Comparison of ENCODE assay signal across 9 cellular contexts in the genomic region with DNA sequence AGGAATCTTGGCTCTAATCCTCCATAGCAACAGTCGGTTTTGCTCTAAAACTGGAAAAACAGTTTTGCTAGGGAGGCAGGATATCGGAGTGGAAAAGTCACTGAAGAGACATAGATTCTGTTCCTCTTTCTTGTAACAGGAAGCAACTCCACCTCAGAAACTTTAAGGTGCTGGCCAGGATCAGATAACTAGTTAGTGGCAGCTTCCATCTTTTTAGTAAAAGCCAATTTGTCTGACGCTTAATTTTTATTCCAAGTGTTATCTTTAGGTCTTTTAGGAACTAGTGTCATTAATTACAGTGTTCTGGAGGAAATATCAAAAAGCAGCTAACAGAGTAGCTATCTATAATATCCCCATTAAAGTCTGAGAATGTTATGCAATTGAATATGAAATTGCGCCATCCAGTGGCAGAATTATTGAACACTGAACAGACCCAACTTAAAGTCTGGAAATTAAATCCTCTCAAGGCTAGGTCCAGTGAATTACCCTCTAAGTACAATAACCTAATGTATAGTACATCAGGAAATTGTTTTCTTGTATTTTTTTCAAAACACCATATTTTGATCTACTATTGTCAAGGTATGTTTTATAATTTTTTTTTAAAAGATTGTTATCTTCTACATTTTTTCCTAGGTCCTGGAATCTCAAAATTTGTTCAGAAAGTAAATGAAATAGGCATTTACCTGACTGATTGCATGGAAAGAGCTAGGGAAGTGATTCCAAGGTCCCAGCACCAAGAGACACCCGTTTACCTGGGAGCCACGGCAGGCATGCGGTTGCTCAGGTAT.
A peak's percentile ranks its signal among the peaks of the same experiment; 100 is the strongest.
DNase-seq lines count a peak whose midpoint lies in the region; ATAC-seq and TF ChIP-seq lines count a peak whose summit lies in the region.
"Had no signal": no experiment of that assay in that cellular context is flagged by ENCODE, and none has a peak within 500 bp of the region (broad histone marks: within the 10 kb centered on the region; RNA-seq: fewer than 3 reads in every experiment).

No MANE protein-coding gene starts in this region.

- no peaks in the 10 kb centered on the region for H3K4me1 ChIP-seq in mammary epithelial cell (ENCODE audit: insufficient read depth, low read length)
- H3K4me1 ChIP-seq: SJSA1 had no signal

- H3K9me3 ChIP-seq in mammary epithelial cell (replicated peaks; ENCODE audit: insufficient read depth, low read length): no peaks in the 10 kb centered on the region
- H3K9me3 ChIP-seq: SJSA1 had no signal

- dilution Hi-C loops in mammary epithelial cell (cut with HindIII; ENCODE audit: low sequenced_read_pairs): no loop called here

- intact Hi-C loops in mammary epithelial cell (cut with micrococcal nuclease): loop anchor here (1.0 to 2.0 kb wide), 2 partner anchors 148 to 467 kb away; no protein-coding TSS in a partner anchor

- peak; percentile 53 for TF ChIP-seq CTCF in AG09319 (IDR thresholded peaks at IDR 0.05; ENCODE audit: low read depth, low read length)
- peak; percentile 34 for TF ChIP-seq CTCF in RWPE1 (conservative IDR thresholded peaks at IDR 0.05; ENCODE audit: low read depth)
- peak; percentile 52 to 72 for TF ChIP-seq CTCF in mammary epithelial cell (conservative IDR thresholded peaks at IDR 0.05 in 1 of 2, IDR thresholded peaks at IDR 0.05 in 1 of 2; ENCODE audit: extremely low read depth in 1 of 2, insufficient read depth in 1 of 2, low read depth in 1 of 2, low read length in 2 of 2)
- peak; percentile 32 for TF ChIP-seq CTCF in kidney epithelial cell (IDR thresholded peaks at IDR 0.05; ENCODE audit: insufficient read depth, low read length, poor library complexity, severe bottlenecking)

- H3K4me2 ChIP-seq in mammary epithelial cell (ENCODE audit: insufficient read depth, low read depth, low read length): no peak overlapping the region

- peak; percentile 29 for DNase-seq in AG09319 (ENCODE audit: extremely low read depth, low read depth)
- DNase-seq in GM04504 (ENCODE audit: low read depth): peak; percentile 12
- DNase-seq in RWPE1 (ENCODE audit: low spot score): peak; percentile 43
- peak; percentile 40 for DNase-seq in mammary epithelial cell
- DNase-seq in kidney epithelial cell (ENCODE audit: low read depth): peak; percentile 18
- peak; percentile 26 for DNase-seq in stimulated activated naive CD8-positive, alpha-beta T cell treated with anti-CD3 and anti-CD28 coated beads, Interleukin-15, Interleukin-2, amounts not matched to agents 100 U/mL and 50 U/mL, for 24 hours

- no peaks in the 10 kb centered on the region for H3K36me3 ChIP-seq in mammary epithelial cell (ENCODE audit: insufficient read depth, low read length)
- no peaks in the 10 kb centered on the region for H3K36me3 ChIP-seq in kidney epithelial cell (ENCODE audit: control insufficient read depth, insufficient read depth, low read length)
- H3K36me3 ChIP-seq: SJSA1 had no signal

- H3K27ac ChIP-seq in RWPE1 (no peak overlapping the region), mammary epithelial cell (ENCODE audit: insufficient read depth, low read depth, low read length) (no peak overlapping the region)
- H3K27ac ChIP-seq: SJSA1 had no signal

- ATAC-seq in HG03442 (IDR thresholded peaks at IDR 0.05; ENCODE audit: unreplicated experiment) (peak; percentile 34), HG03460 (IDR thresholded peaks at IDR 0.05; ENCODE audit: unreplicated experiment) (no peak)
- peak; percentile 45 for ATAC-seq in stimulated activated naive CD8-positive, alpha-beta T cell treated with anti-CD3 and anti-CD28 coated beads, Interleukin-15, Interleukin-2, amounts not matched to agents 100 U/mL and 50 U/mL, for 24 hours

- CTCF ChIA-PET in RWPE1 (lab: Yijun Ruan, JAX) (interaction anchor here (0.6 to 1.7 kb wide), 13 partner anchors 9 to 636 kb away, joined by 3 to 16 read pairs (median 3); partner anchors contain the start of genes CC2D2B and TCTN3), mammary epithelial cell (lab: Charles Lee; ENCODE audit: low non-redundant PET) (interaction anchor here (0.7 to 1.5 kb wide), 4 partner anchors 12 to 464 kb away, joined by 3 to 39 read pairs (median 6); partner anchors contain the start of gene TCTN3)

- H3K79me2 ChIP-seq in mammary epithelial cell (ENCODE audit: insufficient read depth, low read length): no peaks in the 10 kb centered on the region

- no peaks in the 10 kb centered on the region for H4K20me1 ChIP-seq in mammary epithelial cell (ENCODE audit: insufficient read depth, low read length)

- no peak overlapping the region for H3K9ac ChIP-seq in mammary epithelial cell (ENCODE audit: insufficient read depth, low read length)

- POLR2A ChIA-PET in RWPE1 (lab: Yijun Ruan, JAX; ENCODE audit: low non-redundant PET): no interaction called here

- H3K27me3 ChIP-seq in mammary epithelial cell (ENCODE audit: insufficient read depth, low read length): peaks cover 3% of the 10 kb centered on the region
- no peaks in the 10 kb centered on the region for H3K27me3 ChIP-seq in kidney epithelial cell (ENCODE audit: control insufficient read depth, insufficient read depth, low read length)
- H3K27me3 ChIP-seq: SJSA1 had no signal

- in situ Hi-C loops in mammary epithelial cell (cut with MboI; ENCODE audit: low sequenced_read_pairs in 2 of 2): loop anchor here in 1 of 2 donors (10.0 kb wide), 1 partner anchor 147 kb away; the partner anchor contains the start of gene TCTN3

- no peak overlapping the region for H3K4me3 ChIP-seq in mammary epithelial cell (replicated peaks in 1 of 3; ENCODE audit: insufficient read depth in 1 of 3, low read depth in 2 of 3, low read length in 3 of 3)
- no peak overlapping the region for H3K4me3 ChIP-seq in kidney epithelial cell (ENCODE audit: low read depth, low read length)
- H3K4me3 ChIP-seq: SJSA1 had no signal

- H2AFZ ChIP-seq in mammary epithelial cell (ENCODE audit: low read depth, low read length): peak overlapping the region; percentile 14

- WGBS in mammary epithelial cell (ENCODE audit: low coverage, missing lambda C conversion rate): 18% methylated on average over 7 of the region's 7 CpGs

- no TSS peak for BruUV-seq in mammary epithelial cell (replicated peaks; lab: Mats Ljungman, UMichigan)
